27 cellular contexts compared by ENCODE assay signal in the genomic region with DNA sequence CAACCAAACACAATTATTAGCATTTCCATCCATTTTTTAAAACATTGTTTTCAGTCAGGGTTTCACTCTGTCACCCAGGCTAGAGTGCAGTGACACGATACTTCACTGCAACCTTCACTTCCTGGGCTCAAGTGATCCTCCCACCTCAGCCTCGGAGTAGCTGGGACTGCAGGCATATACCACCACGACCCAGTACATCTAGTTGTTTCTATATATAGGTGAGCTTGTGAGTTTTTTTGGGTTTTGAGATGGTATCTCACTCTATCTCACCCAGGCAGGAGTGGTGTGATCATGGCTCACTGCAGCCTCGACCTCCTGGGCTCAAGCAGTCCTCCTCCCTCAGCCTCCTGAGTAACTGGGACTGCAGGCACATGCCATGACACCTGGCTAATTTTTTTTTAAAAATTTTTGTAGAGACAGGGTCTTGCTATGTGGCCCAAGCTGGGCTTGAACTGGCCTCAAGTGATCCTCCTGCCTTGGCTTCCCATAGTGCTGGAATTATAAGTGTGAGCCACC. TPM values are rescaled to one million over a fixed set of nuclear protein-coding genes. Genes with fewer than 3 reads are reported as not detected.
A peak's percentile ranks its signal among the peaks of the same experiment; 100 is the strongest.
DNase-seq lines count a peak whose midpoint lies in the region; TF ChIP-seq lines count a peak whose summit lies in the region.
"Had no signal": no experiment of that assay in that cellular context is flagged by ENCODE, and none has a peak within 500 bp of the region (broad histone marks: within the 10 kb centered on the region; RNA-seq: fewer than 3 reads in every experiment).

No MANE protein-coding gene starts in this region.

- DNase-seq in activated naive CD4-positive, alpha-beta T cell treated with anti-CD3 and anti-CD28 coated beads, Interleukin-2, amount 10 ng/mL, durations not matched to agents 7 days and 5 days, result peak; percentile 32
- no peak for DNase-seq in activated naive CD4-positive, alpha-beta T cell treated with anti-CD3 and anti-CD28 coated beads for 36 hours
- DNase-seq in OCI-M1 (lab: John Stamatoyannopoulos, UW) (peak; percentile 27), testis (no peak), GM19238 (ENCODE audit: insufficient read length, low spot score) (no peak), HuH-7 (ENCODE audit: low spot score) (no peak), amygdala (lab: John Stamatoyannopoulos, UW) (no peak)
- DNase-seq: ACHN; activated CD4-positive, alpha-beta T cell treated with anti-CD3 and anti-CD28 coated beads for 36 hours; activated naive CD8-positive, alpha-beta T cell treated with anti-CD3 and anti-CD28 coated beads for 36 hours; activated T-cell treated with anti-CD3 and anti-CD28 coated beads, Interleukin-2, amount 50 U/mL, for 72 hours; HCEC 1CT; immature natural killer cell; Kasumi-1; MV-4-11; NCI-H1694; NCI-H2171; RPMI8226; upper lobe of right lung had no signal

- no peaks in the 10 kb centered on the region for H3K27me3 ChIP-seq in liver (ENCODE audit: control insufficient read depth in 4 of 4, insufficient read depth in 4 of 4, low read length in 3 of 4)
- no peaks in the 10 kb centered on the region for H3K27me3 ChIP-seq in testis
- H3K27me3 ChIP-seq: upper lobe of right lung had no signal

- intact Hi-C loops in activated naive CD4-positive, alpha-beta T cell treated with anti-CD3 and anti-CD28 coated beads for 36 hours (cut with micrococcal nuclease), result no loop called here
- intact Hi-C loops in testis (cut with DNase I; ENCODE audit: low total_unique reads), result loop anchor here (10.0 kb wide), 1 partner anchor 46 kb away; no protein-coding TSS in a partner anchor

- CTCF ChIA-PET in activated naive CD4-positive, alpha-beta T cell treated with anti-CD3 and anti-CD28 coated beads, Interleukin-2, amount 10 ng/mL, durations not matched to agents 7 days and 5 days (lab: Charles Lee), result interaction anchor here (1.3 to 2.6 kb wide), 3 partner anchors 8 to 67 kb away, joined by 4 to 9 read pairs (median 9); no protein-coding TSS in a partner anchor
- CTCF ChIA-PET in activated naive CD4-positive, alpha-beta T cell treated with anti-CD3 and anti-CD28 coated beads for 36 hours (lab: Charles Lee), result interaction anchor here (0.6 to 13.9 kb wide), 4 partner anchors 8 to 61 kb away, joined by 3 to 348 read pairs (median 4); partner anchors contain the start of gene TTLL6

- H3K36me3 ChIP-seq in liver (ENCODE audit: control insufficient read depth in 4 of 4, insufficient read depth in 3 of 4, low read depth in 1 of 4, low read length in 3 of 4) (peaks cover 0 to 2% (median 0%) of the 10 kb centered on the region in 4 donors), testis (ENCODE audit: low read depth, missing control alignments) (no peaks in the 10 kb centered on the region)

- peak overlapping the region; percentile 71 to 92 for H3K27ac ChIP-seq in liver (ENCODE audit: low read depth in 1 of 2, low read length in 2 of 2)
- peak overlapping the region; percentile 8 to 69 for H3K27ac ChIP-seq in testis
- H3K27ac ChIP-seq: BLaER1 treated with 17β-estradiol and CSF1 and Interleukin-3, amounts not matched to agents 10 nM and 100 nM; epithelial cell of prostate; SK-N-MC had no signal

- H3K9me3 ChIP-seq in liver (ENCODE audit: control insufficient read depth in 4 of 4, low read length in 3 of 4), result no peaks in the 10 kb centered on the region
- no peaks in the 10 kb centered on the region for H3K9me3 ChIP-seq in testis
- H3K9me3 ChIP-seq: BLaER1 treated with 17β-estradiol and CSF1 and Interleukin-3, amounts not matched to agents 10 nM and 100 nM; upper lobe of right lung had no signal

- no peaks in the 10 kb centered on the region for H3K9me3 Mint-ChIP-seq in activated naive CD4-positive, alpha-beta T cell treated with anti-CD3 and anti-CD28 coated beads, Interleukin-2, amount 10 ng/mL, durations not matched to agents 7 days and 5 days
- H3K9me3 Mint-ChIP-seq in activated naive CD4-positive, alpha-beta T cell treated with anti-CD3 and anti-CD28 coated beads for 36 hours, result no peaks in the 10 kb centered on the region
- H3K9me3 Mint-ChIP-seq: activated naive CD8-positive, alpha-beta T cell treated with anti-CD3 and anti-CD28 coated beads for 36 hours; activated T-cell treated with anti-CD3 and anti-CD28 coated beads, Interleukin-2, amount 50 U/mL, for 72 hours; immature natural killer cell; mesothelial cell of epicardium; natural killer cell treated with Interleukin-12 subunit alpha and Interleukin-12 subunit beta and Interleukin-15 and Interleukin-18, amount 100 ng/mL, for 72 hours; T-helper 1 cell treated with Interleukin-12 subunit alpha and Interleukin-12 subunit beta and Interleukin-4 antibody, amounts not matched to agents 30 μg/mL and 1 μg/mL, for 36 hours had no signal

- H3K27ac Mint-ChIP-seq in activated naive CD4-positive, alpha-beta T cell treated with anti-CD3 and anti-CD28 coated beads, Interleukin-2, amount 10 ng/mL, durations not matched to agents 7 days and 5 days, result no peak overlapping the region
- H3K27ac Mint-ChIP-seq in activated naive CD4-positive, alpha-beta T cell treated with anti-CD3 and anti-CD28 coated beads for 36 hours, result no peak overlapping the region
- H3K27ac Mint-ChIP-seq: activated CD4-positive, alpha-beta T cell treated with anti-CD3 and anti-CD28 coated beads for 36 hours; activated naive CD8-positive, alpha-beta T cell treated with anti-CD3 and anti-CD28 coated beads for 36 hours; activated T-cell treated with anti-CD3 and anti-CD28 coated beads, Interleukin-2, amount 50 U/mL, for 72 hours; immature natural killer cell; mesothelial cell of epicardium; natural killer cell treated with Interleukin-12 subunit alpha and Interleukin-12 subunit beta and Interleukin-15 and Interleukin-18, amount 100 ng/mL, for 72 hours; T-helper 1 cell treated with Interleukin-12 subunit alpha and Interleukin-12 subunit beta and Interleukin-4 antibody, amounts not matched to agents 30 μg/mL and 1 μg/mL, for 36 hours had no signal

- peaks cover 7% of the 10 kb centered on the region for H3K4me1 Mint-ChIP-seq in activated naive CD4-positive, alpha-beta T cell treated with anti-CD3 and anti-CD28 coated beads, Interleukin-2, amount 10 ng/mL, durations not matched to agents 7 days and 5 days
- peaks cover 4% of the 10 kb centered on the region for H3K4me1 Mint-ChIP-seq in activated naive CD4-positive, alpha-beta T cell treated with anti-CD3 and anti-CD28 coated beads for 36 hours (ENCODE audit: low read depth)
- H3K4me1 Mint-ChIP-seq: activated CD4-positive, alpha-beta T cell treated with anti-CD3 and anti-CD28 coated beads for 36 hours had no signal

- H3K9ac ChIP-seq in liver (ENCODE audit: low read depth in 1 of 2, low read length in 2 of 2), result no peak overlapping the region
- H3K9ac ChIP-seq: BLaER1 treated with 17β-estradiol and CSF1 and Interleukin-3, amounts not matched to agents 10 nM and 100 nM had no signal

- H3K4me3 ChIP-seq in liver (ENCODE audit: low read depth in 1 of 3, low read length in 3 of 3), result no peak overlapping the region
- no peak overlapping the region for H3K4me3 ChIP-seq in testis
- H3K4me3 ChIP-seq: BLaER1 treated with 17β-estradiol and CSF1 and Interleukin-3, amounts not matched to agents 10 nM and 100 nM; SK-N-MC; upper lobe of right lung had no signal

- peaks cover 3% of the 10 kb centered on the region for H3K36me3 Mint-ChIP-seq in activated naive CD4-positive, alpha-beta T cell treated with anti-CD3 and anti-CD28 coated beads, Interleukin-2, amount 10 ng/mL, durations not matched to agents 7 days and 5 days
- H3K36me3 Mint-ChIP-seq in activated naive CD4-positive, alpha-beta T cell treated with anti-CD3 and anti-CD28 coated beads for 36 hours (ENCODE audit: low read depth), result peaks cover under 1% of the 10 kb centered on the region
- H3K36me3 Mint-ChIP-seq: natural killer cell treated with Interleukin-12 subunit alpha and Interleukin-12 subunit beta and Interleukin-15 and Interleukin-18, amount 100 ng/mL, for 72 hours had no signal

- H3K4me1 ChIP-seq in liver (ENCODE audit: control insufficient read depth in 4 of 4, insufficient read depth in 4 of 4, low read length in 3 of 4) (peaks cover 10 to 34% (median 18%) of the 10 kb centered on the region in 4 donors), testis (peaks cover 27% of the 10 kb centered on the region)

- 59% methylated on average over 4 of the region's 4 CpGs for WGBS in liver
- WGBS in testis, 2 donors, result 55 to 57% methylated on average over 4 of the region's 4 CpGs

- no peak overlapping the region for H3K4me3 Mint-ChIP-seq in activated naive CD4-positive, alpha-beta T cell treated with anti-CD3 and anti-CD28 coated beads, Interleukin-2, amount 10 ng/mL, durations not matched to agents 7 days and 5 days
- no peak overlapping the region for H3K4me3 Mint-ChIP-seq in activated naive CD4-positive, alpha-beta T cell treated with anti-CD3 and anti-CD28 coated beads for 36 hours
- H3K4me3 Mint-ChIP-seq: activated CD4-positive, alpha-beta T cell treated with anti-CD3 and anti-CD28 coated beads for 36 hours; activated naive CD8-positive, alpha-beta T cell treated with anti-CD3 and anti-CD28 coated beads for 36 hours; activated T-cell treated with anti-CD3 and anti-CD28 coated beads, Interleukin-2, amount 50 U/mL, for 72 hours; immature natural killer cell; mesothelial cell of epicardium; natural killer cell treated with Interleukin-12 subunit alpha and Interleukin-12 subunit beta and Interleukin-15 and Interleukin-18, amount 100 ng/mL, for 72 hours; T-helper 1 cell treated with Interleukin-12 subunit alpha and Interleukin-12 subunit beta and Interleukin-4 antibody, amounts not matched to agents 30 μg/mL and 1 μg/mL, for 36 hours had no signal

- peaks cover 13% of the 10 kb centered on the region for H3K27me3 Mint-ChIP-seq in activated naive CD4-positive, alpha-beta T cell treated with anti-CD3 and anti-CD28 coated beads, Interleukin-2, amount 10 ng/mL, durations not matched to agents 7 days and 5 days
- H3K27me3 Mint-ChIP-seq in activated naive CD4-positive, alpha-beta T cell treated with anti-CD3 and anti-CD28 coated beads for 36 hours (ENCODE audit: low read depth), result peaks cover 2% of the 10 kb centered on the region
- H3K27me3 Mint-ChIP-seq: activated naive CD8-positive, alpha-beta T cell treated with anti-CD3 and anti-CD28 coated beads for 36 hours had no signal

- TF ChIP-seq CTCF in liver (IDR thresholded peaks at IDR 0.05; ENCODE audit: low read depth, low read length, missing input control), result no peak
- TF ChIP-seq CTCF in testis (IDR thresholded peaks at IDR 0.05), result no peak

- no peak for TF ChIP-seq POLR2A in testis (IDR thresholded peaks at IDR 0.05)

- TF ChIP-seq RAD21 in liver (IDR thresholded peaks at IDR 0.05), result no peak

RNA-seq across cellular contexts. Expression of gene ATP5MC1, which starts 21.5 kb away (rescaled TPM):
- 100 to 1,000 TPM; 144 to 149 TPM for total RNA-seq in activated naive CD4-positive, alpha-beta T cell treated with anti-CD3 and anti-CD28 coated beads for 36 hours
- 10 to 100 TPM; 44.7 to 86.8 TPM for total RNA-seq in liver
- polyA plus RNA-seq in liver, result 100 to 1,000 TPM; 191 to 275 TPM
- 10 to 100 TPM; 59.9 to 62.6 TPM for total RNA-seq in testis
- polyA plus RNA-seq in testis (ENCODE audit: insufficient read depth, low read depth, low replicate concordance), result 124 TPM

RNA-seq across cellular contexts. Expression of gene UBE2Z, which starts 37.1 kb away (rescaled TPM):
- total RNA-seq in activated naive CD4-positive, alpha-beta T cell treated with anti-CD3 and anti-CD28 coated beads for 36 hours, result 10 to 100 TPM; 76.1 to 76.9 TPM
- 10 to 100 TPM; 20.5 to 23.8 TPM for total RNA-seq in liver
- 10 to 100 TPM; 10.5 to 17.1 TPM for polyA plus RNA-seq in liver
- total RNA-seq in testis, result 100 to 1,000 TPM in 1 of 2 donors, 10 to 100 TPM in 1; 82.3 to 107 TPM
- 74.6 TPM for polyA plus RNA-seq in testis (ENCODE audit: insufficient read depth, low read depth, low replicate concordance)

RNA-seq across cellular contexts. Expression of gene CALCOCO2, which starts 40.3 kb away (rescaled TPM):
- 10 to 100 TPM; 78.2 to 80.3 TPM for total RNA-seq in activated naive CD4-positive, alpha-beta T cell treated with anti-CD3 and anti-CD28 coated beads for 36 hours
- 10 to 100 TPM; 23.0 to 64.9 TPM for total RNA-seq in liver
- polyA plus RNA-seq in liver, result 10 to 100 TPM; 38.9 to 49.1 TPM
- total RNA-seq in testis, result 100 to 1,000 TPM; 117 to 153 TPM
- 351 TPM for polyA plus RNA-seq in testis (ENCODE audit: insufficient read depth, low read depth, low replicate concordance)

RNA-seq across cellular contexts. Expression of gene TTLL6, which starts 54.1 kb away (rescaled TPM):
- total RNA-seq in activated naive CD4-positive, alpha-beta T cell treated with anti-CD3 and anti-CD28 coated beads for 36 hours, result not detected
- under 1 TPM in 1 of 2 donors, not detected in 1; 0.08 TPM for total RNA-seq in liver
- polyA plus RNA-seq in liver, result under 1 TPM in 1 of 2 donors, not detected in 1; 0.02 TPM
- total RNA-seq in testis, result 10 to 100 TPM; 18.5 to 44.3 TPM
- 70.9 TPM for polyA plus RNA-seq in testis (ENCODE audit: insufficient read depth, low read depth, low replicate concordance)
- total RNA-seq: activated CD4-positive, alpha-beta T cell treated with anti-CD3 and anti-CD28 coated beads for 36 hours; activated naive CD8-positive, alpha-beta T cell treated with anti-CD3 and anti-CD28 coated beads for 36 hours; activated T-cell treated with anti-CD3 and anti-CD28 coated beads, Interleukin-2, amount 50 U/mL, for 72 hours; left lobe of liver; mesothelial cell of epicardium; natural killer cell treated with Interleukin-12 subunit alpha and Interleukin-12 subunit beta and Interleukin-15 and Interleukin-18, amount 100 ng/mL, for 72 hours had no signal
- polyA plus RNA-seq: immature natural killer cell had no signal

Comparison
In these comparisons a context has a peak if more than half of its experiments do, and no peak if none do; other contexts are left out.
1. DNase-seq: peak in activated naive CD4-positive, alpha-beta T cell treated with anti-CD3 and anti-CD28 coated beads, Interleukin-2, amount 10 ng/mL, durations not matched to agents 7 days and 5 days (single experiment) and OCI-M1 (single experiment); none in activated naive CD4-positive, alpha-beta T cell treated with anti-CD3 and anti-CD28 coated beads for 36 hours (single experiment), testis (single experiment), GM19238 (single experiment), HuH-7 (single experiment) and amygdala (0 of 56).